In the genomic region with DNA sequence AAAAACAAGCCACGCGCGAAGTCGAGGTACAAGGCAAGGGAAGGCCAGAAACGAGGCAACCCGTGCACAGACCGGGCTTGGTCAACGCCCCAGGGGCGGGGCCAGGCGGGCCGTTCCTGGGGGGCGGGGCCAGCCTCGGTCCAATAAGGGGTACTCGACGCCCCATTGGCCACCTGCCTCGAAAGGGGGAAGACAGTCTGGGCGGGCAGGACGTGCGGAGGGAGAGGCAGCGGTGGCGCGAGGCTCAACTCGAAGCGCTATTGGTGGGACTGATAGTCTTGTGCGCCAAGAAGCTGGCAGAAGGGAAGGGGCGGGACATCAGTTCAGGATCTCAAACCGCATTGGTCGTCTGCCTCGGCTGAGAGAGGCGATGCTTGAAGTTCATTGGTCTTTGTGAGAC, we compare ENCODE assay signal across 27 cellular contexts. TPM values are rescaled to one million over a fixed set of nuclear protein-coding genes. Genes with fewer than 3 reads are reported as not detected.
DNase-seq lines count a peak whose midpoint lies in the region; ATAC-seq and TF ChIP-seq lines count a peak whose summit lies in the region.
"Had no signal": no experiment of that assay in that cellular context is flagged by ENCODE, and none has a peak within 500 bp of the region (broad histone marks: within the 10 kb centered on the region; RNA-seq: fewer than 3 reads in every experiment).

A gene with protein sequence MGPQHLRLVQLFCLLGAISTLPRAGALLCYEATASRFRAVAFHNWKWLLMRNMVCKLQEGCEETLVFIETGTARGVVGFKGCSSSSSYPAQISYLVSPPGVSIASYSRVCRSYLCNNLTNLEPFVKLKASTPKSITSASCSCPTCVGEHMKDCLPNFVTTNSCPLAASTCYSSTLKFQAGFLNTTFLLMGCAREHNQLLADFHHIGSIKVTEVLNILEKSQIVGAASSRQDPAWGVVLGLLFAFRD (minus strand): TSS at position 83 of the 400 bp plus-strand sequence. CDS start 5,398 bp downstream, outside the sequence.

- no peak within 1 kb of the TSS for H3K27ac ChIP-seq in SK-N-SH (ENCODE audit: low read depth in 2 of 2, low read length in 1 of 2)
- H3K27ac ChIP-seq: colonic mucosa, parathyroid adenoma, right lobe of liver, RWPE1, SK-N-MC had no signal

- H3K4me2 ChIP-seq in SK-N-SH = no peak within 1 kb of the TSS

- H4K20me1 ChIP-seq in SK-N-SH (ENCODE audit: insufficient read depth) = no peaks in the 10 kb centered on the region

- H3K79me2 ChIP-seq in SK-N-SH (ENCODE audit: insufficient read depth) = no peaks in the 10 kb centered on the region
- H3K79me2 ChIP-seq: parathyroid adenoma had no signal

- CTCF ChIA-PET in SK-N-SH (lab: Yijun Ruan, JAX) = interaction anchor here (2.0 kb wide), 1 partner anchor 9 kb away, joined by 10 read pairs; no protein-coding TSS in a partner anchor

- TF ChIP-seq RAD21 in SK-N-SH (IDR thresholded peaks at IDR 0.05; ENCODE audit: low read length) = no peak

- peaks cover 17% of the 10 kb centered on the region; the same call in 1 of the 2 replicates for H3K27me3 ChIP-seq in SK-N-SH (ENCODE audit: insufficient read depth)
- H3K27me3 ChIP-seq: colonic mucosa, right lobe of liver had no signal

- TF ChIP-seq EP300 in SK-N-SH (IDR thresholded peaks at IDR 0.05; ENCODE audit: borderline replicate concordance in 1 of 2, low read depth in 1 of 2, low read length in 1 of 2) = no peak

- no peak within 1 kb of the TSS for H2AFZ ChIP-seq in SK-N-SH (ENCODE audit: low read depth)
- H2AFZ ChIP-seq: parathyroid adenoma had no signal

- POLR2A ChIA-PET in SK-N-SH (lab: Yijun Ruan, JAX) = no interaction called here

- DNase-seq in DMS53 (lab: John Stamatoyannopoulos, UW) (peak; percentile 83), GM03348 (ENCODE audit: low spot score) (peak; percentile 6), SK-N-SH (peak; percentile 53), iPS-NIHi7 (ENCODE audit: extremely low spot score) (peak; percentile 34), NCI-H446 treated with DMSO at 0.1 percent for 48 hours (lab: John Stamatoyannopoulos, UW) (no peak), midbrain (lab: John Stamatoyannopoulos, UW) (no peak)
- DNase-seq: activated CD4-positive, CD25-positive, alpha-beta regulatory T cell treated with anti-CD3 and anti-CD28 coated beads, Interleukin-2, amount 50 U/mL, for 72 hours; activated naive CD4-positive, alpha-beta T cell treated with anti-CD3 and anti-CD28 coated beads, Interleukin-2, amount 10 ng/mL, durations not matched to agents 7 days and 5 days; activated T-cell treated with anti-CD3 and anti-CD28 coated beads, Interleukin-2, amount 50 U/mL, for 4 hours; amniotic stem cell; CD4-positive, alpha-beta T cell; colonic mucosa; GF-D8; Kasumi-1; kidney glomerular epithelial cell; MV-4-11; NCI-H1694 treated with DMSO at 0.1 percent for 48 hours; NCI-H748 treated with DMSO at 0.1 percent for 48 hours; right lobe of liver; stimulated activated CD4-positive, alpha-beta T cell treated with anti-CD3 and anti-CD28 coated beads, Interleukin-12 subunit alpha, Interleukin-12 subunit beta, amount 100 ng/mL, for 4 hours; stimulated activated naive CD8-positive, alpha-beta T cell treated with anti-CD3 and anti-CD28 coated beads, Interleukin-15, Interleukin-2, amounts not matched to agents 100 U/mL and 50 U/mL, for 24 hours had no signal

- ATAC-seq in GM21515 (IDR thresholded peaks at IDR 0.05; ENCODE audit: unreplicated experiment) = no peak
- ATAC-seq: right lobe of liver; stimulated activated naive CD8-positive, alpha-beta T cell treated with anti-CD3 and anti-CD28 coated beads, Interleukin-15, Interleukin-2, amounts not matched to agents 100 U/mL and 50 U/mL, for 24 hours had no signal

- H3K4me3 ChIP-seq in SK-N-SH (ENCODE audit: low read depth in 2 of 2, low read length in 1 of 2) = no peak within 1 kb of the TSS
- H3K4me3 ChIP-seq: colonic mucosa, lung, right lobe of liver, SK-N-MC had no signal

- H3K4me1 ChIP-seq in SK-N-SH (ENCODE audit: control insufficient read depth in 1 of 2, insufficient read depth in 2 of 2, low read depth in 1 of 2, low read length in 1 of 2) = no peaks in the 10 kb centered on the region
- H3K4me1 ChIP-seq: colonic mucosa, parathyroid adenoma, right lobe of liver had no signal

- WGBS in SK-N-SH (ENCODE audit: low lambda C conversion rate) = 67% methylated on average over 21 of the region's 30 CpGs

- TF ChIP-seq CTCF in SK-N-SH (IDR thresholded peaks at IDR 0.05) = no peak

- no peaks in the 10 kb centered on the region for H3F3A ChIP-seq in SK-N-SH (replicated peaks; ENCODE audit: insufficient read depth)

- H3K9me3 ChIP-seq in SK-N-SH = no peaks in the 10 kb centered on the region
- H3K9me3 ChIP-seq: colonic mucosa, right lobe of liver had no signal

- no peak within 1 kb of the TSS for H3K9ac ChIP-seq in SK-N-SH
- H3K9ac ChIP-seq: parathyroid adenoma had no signal

- H3K36me3 ChIP-seq in SK-N-SH (replicated peaks in 1 of 2; ENCODE audit: control insufficient read depth in 1 of 2, insufficient read depth in 2 of 2, low read length in 1 of 2) = no peaks in the 10 kb centered on the region
- H3K36me3 ChIP-seq: colonic mucosa, right lobe of liver had no signal

- H3K9me2 ChIP-seq in SK-N-SH = no peaks in the 10 kb centered on the region

TF ChIP-seq in SK-N-SH, 30 proteins besides CTCF, POLR2A, EP300 and RAD21:
- TF ChIP-seq EZH2phosphoT487 (IDR thresholded peaks at IDR 0.05; ENCODE audit: borderline replicate concordance, low read depth) = no peak
- no peak for TF ChIP-seq MXI1 (IDR thresholded peaks at IDR 0.05; ENCODE audit: low read depth, low read length)
- no peak for TF ChIP-seq ELF1 (IDR thresholded peaks at IDR 0.05)
- TF ChIP-seq, protein P1, sequence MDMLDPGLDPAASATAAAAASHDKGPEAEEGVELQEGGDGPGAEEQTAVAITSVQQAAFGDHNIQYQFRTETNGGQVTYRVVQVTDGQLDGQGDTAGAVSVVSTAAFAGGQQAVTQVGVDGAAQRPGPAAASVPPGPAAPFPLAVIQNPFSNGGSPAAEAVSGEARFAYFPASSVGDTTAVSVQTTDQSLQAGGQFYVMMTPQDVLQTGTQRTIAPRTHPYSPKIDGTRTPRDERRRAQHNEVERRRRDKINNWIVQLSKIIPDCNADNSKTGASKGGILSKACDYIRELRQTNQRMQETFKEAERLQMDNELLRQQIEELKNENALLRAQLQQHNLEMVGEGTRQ (IDR thresholded peaks at IDR 0.05; ENCODE audit: borderline replicate concordance, low read depth, low read length) = no peak
- no peak for TF ChIP-seq FOXM1 (IDR thresholded peaks at IDR 0.05; ENCODE audit: low read depth)
- TF ChIP-seq SIN3A (IDR thresholded peaks at IDR 0.05; ENCODE audit: borderline replicate concordance, low read depth, low read length) = no peak
- TF ChIP-seq JUND (IDR thresholded peaks at IDR 0.05) = no peak
- no peak for TF ChIP-seq SMC3 (IDR thresholded peaks at IDR 0.05; ENCODE audit: low read depth, low read length)
- no peak for TF ChIP-seq RFX5 (IDR thresholded peaks at IDR 0.05; ENCODE audit: low read length)
- TF ChIP-seq GATA2 (CRISPR knock-in tag; IDR thresholded peaks at IDR 0.05) = no peak
- TF ChIP-seq, protein P2, sequence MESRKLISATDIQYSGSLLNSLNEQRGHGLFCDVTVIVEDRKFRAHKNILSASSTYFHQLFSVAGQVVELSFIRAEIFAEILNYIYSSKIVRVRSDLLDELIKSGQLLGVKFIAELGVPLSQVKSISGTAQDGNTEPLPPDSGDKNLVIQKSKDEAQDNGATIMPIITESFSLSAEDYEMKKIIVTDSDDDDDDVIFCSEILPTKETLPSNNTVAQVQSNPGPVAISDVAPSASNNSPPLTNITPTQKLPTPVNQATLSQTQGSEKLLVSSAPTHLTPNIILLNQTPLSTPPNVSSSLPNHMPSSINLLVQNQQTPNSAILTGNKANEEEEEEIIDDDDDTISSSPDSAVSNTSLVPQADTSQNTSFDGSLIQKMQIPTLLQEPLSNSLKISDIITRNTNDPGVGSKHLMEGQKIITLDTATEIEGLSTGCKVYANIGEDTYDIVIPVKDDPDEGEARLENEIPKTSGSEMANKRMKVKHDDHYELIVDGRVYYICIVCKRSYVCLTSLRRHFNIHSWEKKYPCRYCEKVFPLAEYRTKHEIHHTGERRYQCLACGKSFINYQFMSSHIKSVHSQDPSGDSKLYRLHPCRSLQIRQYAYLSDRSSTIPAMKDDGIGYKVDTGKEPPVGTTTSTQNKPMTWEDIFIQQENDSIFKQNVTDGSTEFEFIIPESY (IDR thresholded peaks at IDR 0.05; ENCODE audit: borderline replicate concordance, low read depth) = no peak
- TF ChIP-seq, protein P3, sequence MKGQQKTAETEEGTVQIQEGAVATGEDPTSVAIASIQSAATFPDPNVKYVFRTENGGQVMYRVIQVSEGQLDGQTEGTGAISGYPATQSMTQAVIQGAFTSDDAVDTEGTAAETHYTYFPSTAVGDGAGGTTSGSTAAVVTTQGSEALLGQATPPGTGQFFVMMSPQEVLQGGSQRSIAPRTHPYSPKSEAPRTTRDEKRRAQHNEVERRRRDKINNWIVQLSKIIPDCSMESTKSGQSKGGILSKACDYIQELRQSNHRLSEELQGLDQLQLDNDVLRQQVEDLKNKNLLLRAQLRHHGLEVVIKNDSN (IDR thresholded peaks at IDR 0.05; ENCODE audit: borderline replicate concordance, low read depth) = no peak

RNA-seq across cellular contexts. Expression of the gene that starts here (rescaled TPM):
- polyA plus RNA-seq in SK-N-SH (2012; rRNA removed) = not detected in 2 replicates
- polyA plus RNA-seq in SK-N-SH (2012; cell fraction: cytosol; rRNA removed) = not detected in 2 replicates
- not detected in 2 replicates for polyA plus RNA-seq in SK-N-SH (2012; cell fraction: nucleus; rRNA removed)
- polyA plus RNA-seq: lung, neural cell had no signal

Comparison
In these comparisons a context has a peak if more than half of its experiments do, and no peak if none do; other contexts are left out.
1. Peak in DNase-seq in SK-N-SH; RNA of the gene not detected or under 1 TPM.
2. DNase-seq: peak in DMS53 (single experiment), GM03348 (single experiment) and iPS-NIHi7 (single experiment); none in NCI-H446 treated with DMSO at 0.1 percent for 48 hours (single experiment) and midbrain (single experiment).